18 cellular contexts compared by ENCODE assay signal in the genomic region with DNA sequence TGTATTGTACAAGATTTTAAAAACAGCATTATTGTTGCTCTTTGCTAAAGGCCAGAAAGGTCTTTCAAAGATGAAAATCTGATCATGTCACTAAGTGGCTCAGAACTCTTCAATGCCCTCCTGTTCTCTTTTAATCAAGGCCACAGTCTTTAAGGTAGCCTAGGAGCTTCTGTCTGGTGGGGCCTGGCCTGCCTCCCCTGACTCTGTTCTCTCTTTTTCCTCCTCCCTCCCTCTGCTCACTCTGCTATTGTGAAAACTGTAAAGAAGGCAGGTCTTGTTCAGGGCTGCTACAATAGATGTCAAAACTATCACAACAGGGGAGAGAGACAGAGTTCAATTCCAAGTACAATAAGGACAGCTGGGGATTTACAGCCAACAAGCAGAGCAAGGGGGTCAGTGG.
DNase-seq lines count a peak whose midpoint lies in the region; ATAC-seq and FAIRE-seq lines count a peak whose summit lies in the region.
"Had no signal": no experiment of that assay in that cellular context is flagged by ENCODE, and none has a peak within 500 bp of the region (broad histone marks: within the 10 kb centered on the region; RNA-seq: fewer than 3 reads in every experiment).

No MANE protein-coding gene starts in this region.

- no peaks in the 10 kb centered on the region for H3K36me3 ChIP-seq in HAP-1 (replicated peaks)
- H3K36me3 ChIP-seq: BE2C had no signal

- H3K27me3 ChIP-seq in HAP-1 (ENCODE audit: low read depth): no peaks in the 10 kb centered on the region
- H3K27me3 ChIP-seq: BE2C had no signal

- H3K9me3 ChIP-seq in HAP-1: no peaks in the 10 kb centered on the region
- H3K9me3 ChIP-seq: A549, BE2C had no signal

- no peak overlapping the region for H3K4me3 ChIP-seq in HAP-1
- H3K4me3 ChIP-seq: A549 had no signal

- no peak overlapping the region for H3K4me3 Mint-ChIP-seq in activated naive CD8-positive, alpha-beta T cell treated with anti-CD3 and anti-CD28 coated beads, Interleukin-2, amount 10 ng/mL, durations not matched to agents 7 days and 5 days
- no peak overlapping the region for H3K4me3 Mint-ChIP-seq in activated naive CD8-positive, alpha-beta T cell treated with anti-CD3 and anti-CD28 coated beads for 36 hours
- H3K4me3 Mint-ChIP-seq in effector memory CD8-positive, alpha-beta T cell: no peak overlapping the region
- no peak overlapping the region for H3K4me3 Mint-ChIP-seq in stimulated activated effector memory CD8-positive, alpha-beta T cell treated with anti-CD3 and anti-CD28 coated beads, Interleukin-12 subunit alpha, Interleukin-12 subunit beta, amount 100 ng/mL, for 72 hours
- H3K4me3 Mint-ChIP-seq: CD4-positive, alpha-beta memory T cell; H9 had no signal

- peak overlapping the region; percentile 6 for H3K27ac Mint-ChIP-seq in activated naive CD8-positive, alpha-beta T cell treated with anti-CD3 and anti-CD28 coated beads, Interleukin-2, amount 10 ng/mL, durations not matched to agents 7 days and 5 days
- no peak overlapping the region for H3K27ac Mint-ChIP-seq in activated naive CD8-positive, alpha-beta T cell treated with anti-CD3 and anti-CD28 coated beads for 36 hours
- peak overlapping the region; percentile 27 to 88 for H3K27ac Mint-ChIP-seq in effector memory CD8-positive, alpha-beta T cell
- H3K27ac Mint-ChIP-seq in stimulated activated effector memory CD8-positive, alpha-beta T cell treated with anti-CD3 and anti-CD28 coated beads, Interleukin-12 subunit alpha, Interleukin-12 subunit beta, amount 100 ng/mL, for 72 hours: peak overlapping the region; percentile 23
- H3K27ac Mint-ChIP-seq: H9 had no signal

- H3K36me3 Mint-ChIP-seq in activated naive CD8-positive, alpha-beta T cell treated with anti-CD3 and anti-CD28 coated beads, Interleukin-2, amount 10 ng/mL, durations not matched to agents 7 days and 5 days: peaks cover 6% of the 10 kb centered on the region
- H3K36me3 Mint-ChIP-seq in activated naive CD8-positive, alpha-beta T cell treated with anti-CD3 and anti-CD28 coated beads for 36 hours: peaks cover 1% of the 10 kb centered on the region
- no peaks in the 10 kb centered on the region for H3K36me3 Mint-ChIP-seq in effector memory CD8-positive, alpha-beta T cell (ENCODE audit: insufficient read depth)
- H3K36me3 Mint-ChIP-seq in stimulated activated effector memory CD8-positive, alpha-beta T cell treated with anti-CD3 and anti-CD28 coated beads, Interleukin-12 subunit alpha, Interleukin-12 subunit beta, amount 100 ng/mL, for 72 hours: no peaks in the 10 kb centered on the region
- H3K36me3 Mint-ChIP-seq: CD4-positive, alpha-beta memory T cell had no signal

- H3K9me3 Mint-ChIP-seq in activated naive CD8-positive, alpha-beta T cell treated with anti-CD3 and anti-CD28 coated beads, Interleukin-2, amount 10 ng/mL, durations not matched to agents 7 days and 5 days: peaks cover 2% of the 10 kb centered on the region
- H3K9me3 Mint-ChIP-seq in activated naive CD8-positive, alpha-beta T cell treated with anti-CD3 and anti-CD28 coated beads for 36 hours: peaks cover 4% of the 10 kb centered on the region
- H3K9me3 Mint-ChIP-seq in effector memory CD8-positive, alpha-beta T cell: no peaks in the 10 kb centered on the region
- no peaks in the 10 kb centered on the region for H3K9me3 Mint-ChIP-seq in stimulated activated effector memory CD8-positive, alpha-beta T cell treated with anti-CD3 and anti-CD28 coated beads, Interleukin-12 subunit alpha, Interleukin-12 subunit beta, amount 100 ng/mL, for 72 hours
- H3K9me3 Mint-ChIP-seq: H9 had no signal

- DNase-seq in activated naive CD8-positive, alpha-beta T cell treated with anti-CD3 and anti-CD28 coated beads, Interleukin-2, amount 10 ng/mL, durations not matched to agents 7 days and 5 days: no peak
- no peak for DNase-seq in activated naive CD8-positive, alpha-beta T cell treated with anti-CD3 and anti-CD28 coated beads for 36 hours
- DNase-seq in HAP-1 (ENCODE audit: low spot score in 2 of 2) (peak; percentile 63 to 87), ureter (ENCODE audit: low spot score) (no peak), HTR-8/SVneo (ENCODE audit: insufficient read length, low spot score) (no peak), NCI-H128 (lab: John Stamatoyannopoulos, UW; ENCODE audit: unreplicated experiment) (no peak)
- no peak for DNase-seq in effector memory CD8-positive, alpha-beta T cell
- no peak for DNase-seq in stimulated activated effector memory CD8-positive, alpha-beta T cell treated with anti-CD3 and anti-CD28 coated beads, Interleukin-12 subunit alpha, Interleukin-12 subunit beta, amount 100 ng/mL, for 72 hours (ENCODE audit: low spot score in 2 of 2)
- DNase-seq: BE2C, DMS153, DMS79 treated with DMSO at 0.1 percent for 48 hours, GDM1, GOT3, H9 had no signal

- peaks cover 20% of the 10 kb centered on the region for H3K4me1 ChIP-seq in HAP-1
- H3K4me1 ChIP-seq: A549, BE2C had no signal

- no peak for FAIRE-seq in HTR-8/SVneo (lab: Jason Lieb, UNC)
- FAIRE-seq: A549, GM12892 had no signal

- POLR2A ChIA-PET in activated naive CD8-positive, alpha-beta T cell treated with anti-CD3 and anti-CD28 coated beads, Interleukin-2, amount 10 ng/mL, durations not matched to agents 7 days and 5 days (lab: Charles Lee): no interaction called here

- no peak for ATAC-seq in activated naive CD8-positive, alpha-beta T cell treated with anti-CD3 and anti-CD28 coated beads, Interleukin-2, amount 10 ng/mL, durations not matched to agents 7 days and 5 days (ENCODE audit: low read depth)
- peak; percentile 15 for ATAC-seq in effector memory CD8-positive, alpha-beta T cell (replicated peaks)
- ATAC-seq in stimulated activated effector memory CD8-positive, alpha-beta T cell treated with anti-CD3 and anti-CD28 coated beads, Interleukin-12 subunit alpha, Interleukin-12 subunit beta, amount 100 ng/mL, for 72 hours: peak; percentile 8
- ATAC-seq: A549, HepG2 had no signal

- no peaks in the 10 kb centered on the region for H3K27me3 Mint-ChIP-seq in activated naive CD8-positive, alpha-beta T cell treated with anti-CD3 and anti-CD28 coated beads, Interleukin-2, amount 10 ng/mL, durations not matched to agents 7 days and 5 days
- H3K27me3 Mint-ChIP-seq in activated naive CD8-positive, alpha-beta T cell treated with anti-CD3 and anti-CD28 coated beads for 36 hours: no peaks in the 10 kb centered on the region
- no peaks in the 10 kb centered on the region for H3K27me3 Mint-ChIP-seq in effector memory CD8-positive, alpha-beta T cell
- H3K27me3 Mint-ChIP-seq: CD4-positive, alpha-beta memory T cell had no signal

- H3K4me1 Mint-ChIP-seq in activated naive CD8-positive, alpha-beta T cell treated with anti-CD3 and anti-CD28 coated beads, Interleukin-2, amount 10 ng/mL, durations not matched to agents 7 days and 5 days: peaks cover 16% of the 10 kb centered on the region
- H3K4me1 Mint-ChIP-seq in activated naive CD8-positive, alpha-beta T cell treated with anti-CD3 and anti-CD28 coated beads for 36 hours: peaks cover 2% of the 10 kb centered on the region
- peaks cover 13 to 26% of the 10 kb centered on the region in 2 donors for H3K4me1 Mint-ChIP-seq in effector memory CD8-positive, alpha-beta T cell (ENCODE audit: low read depth in 2 of 2)
- peaks cover 18% of the 10 kb centered on the region for H3K4me1 Mint-ChIP-seq in stimulated activated effector memory CD8-positive, alpha-beta T cell treated with anti-CD3 and anti-CD28 coated beads, Interleukin-12 subunit alpha, Interleukin-12 subunit beta, amount 100 ng/mL, for 72 hours

- in situ Hi-C loops in HAP-1 (cut with MboI; ENCODE audit: low sequenced_read_pairs): no loop called here

Comparison
In these comparisons a context has a peak if more than half of its experiments do, and no peak if none do; other contexts are left out.
1. DNase-seq: peak in HAP-1 (2 of 2); none in activated naive CD8-positive, alpha-beta T cell treated with anti-CD3 and anti-CD28 coated beads, Interleukin-2, amount 10 ng/mL, durations not matched to agents 7 days and 5 days (single experiment), activated naive CD8-positive, alpha-beta T cell treated with anti-CD3 and anti-CD28 coated beads for 36 hours (single experiment), effector memory CD8-positive, alpha-beta T cell (0 of 3), stimulated activated effector memory CD8-positive, alpha-beta T cell treated with anti-CD3 and anti-CD28 coated beads, Interleukin-12 subunit alpha, Interleukin-12 subunit beta, amount 100 ng/mL, for 72 hours (0 of 2), ureter (single experiment), HTR-8/SVneo (single experiment) and NCI-H128 (single experiment).